27 cellular contexts compared by ENCODE assay signal in the genomic region with DNA sequence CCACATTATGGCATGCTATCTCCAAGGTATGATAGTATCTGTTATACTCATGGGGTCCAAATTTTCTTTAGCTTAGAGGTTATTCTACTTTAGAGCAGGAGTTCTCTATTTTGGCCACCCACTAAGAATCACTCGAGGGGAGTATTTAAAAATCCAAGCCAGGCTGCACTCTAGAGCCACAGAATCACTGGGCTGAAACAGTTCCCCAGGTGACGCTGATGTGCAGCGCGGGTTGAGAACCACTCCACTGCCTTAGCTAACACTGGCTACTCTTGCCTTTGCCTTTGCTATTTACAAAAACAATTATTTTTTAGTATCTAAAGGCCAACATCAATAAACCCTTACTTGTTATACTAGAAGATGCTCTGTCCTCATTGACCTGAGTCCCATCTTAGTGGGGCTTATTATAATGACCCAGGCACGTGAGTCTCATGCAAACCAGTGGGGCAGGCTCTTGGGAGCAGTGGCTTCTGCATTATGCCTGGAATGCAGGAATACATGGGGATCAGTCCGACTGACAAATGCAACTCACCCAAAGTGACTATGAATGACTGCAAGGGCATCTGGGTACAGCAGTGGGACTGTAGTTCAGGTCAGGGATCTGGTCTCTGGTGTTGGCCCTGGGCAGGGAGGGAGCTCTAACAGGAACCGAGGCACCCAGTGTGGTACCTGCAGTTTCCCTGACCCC. TPM values are rescaled to one million over a fixed set of nuclear protein-coding genes. Genes with fewer than 3 reads are reported as not detected.
"Had no signal": no experiment of that assay in that cellular context is flagged by ENCODE, and none has a peak within 500 bp of the region (broad histone marks: within the 10 kb centered on the region; RNA-seq: fewer than 3 reads in every experiment).

No MANE protein-coding gene starts in this region.

- DNase-seq: activated CD4-positive, alpha-beta T cell treated with anti-CD3 and anti-CD28 coated beads for 4 hours; activated CD4-positive, alpha-beta T cell treated with anti-CD3 and anti-CD28 coated beads, Interleukin-2, amount 50 U/mL, for 4 hours; activated effector memory CD4-positive, alpha-beta T cell treated with Interleukin-2 at 50 U/mL for 16 hours; activated naive CD4-positive, alpha-beta T cell treated with anti-CD3 and anti-CD28 coated beads for 36 hours; activated naive CD8-positive, alpha-beta T cell treated with anti-CD3 and anti-CD28 coated beads for 36 hours; adrenal gland; aorta; body of pancreas; dorsolateral prefrontal cortex; effector memory CD4-positive, alpha-beta T cell; erythroblast; gastrocnemius medialis; glutamatergic neuron; left colon; ovary; retina; small intestine; stimulated activated CD4-positive, alpha-beta T cell treated with anti-CD3 and anti-CD28 coated beads, Interleukin-4, amount 100 ng/mL, for 24 hours; stimulated activated naive B cell treated with anti-CD40 and anti-IgM and Interleukin-4, amounts not matched to agents 10 μg/mL and 1 μg/mL and 100 μg/mL, for 72 hours had no signal

- H3K27ac ChIP-seq: adrenal gland, body of pancreas, coronary artery, dorsolateral prefrontal cortex, gastrocnemius medialis, ovary, suprapubic skin, tibial nerve, VCaP had no signal

- H3K27ac Mint-ChIP-seq: activated naive CD4-positive, alpha-beta T cell treated with anti-CD3 and anti-CD28 coated beads for 36 hours; activated naive CD8-positive, alpha-beta T cell treated with anti-CD3 and anti-CD28 coated beads for 36 hours; natural killer cell treated with Interleukin-12 subunit alpha and Interleukin-12 subunit beta and Interleukin-15 and Interleukin-18, amount 100 ng/mL, for 72 hours; progenitor cell of endocrine pancreas; stimulated activated naive B cell treated with anti-CD40 and anti-IgM and Interleukin-4, amounts not matched to agents 10 μg/mL and 1 μg/mL and 100 μg/mL, for 72 hours had no signal

- H3K4me3 Mint-ChIP-seq: activated naive CD4-positive, alpha-beta T cell treated with anti-CD3 and anti-CD28 coated beads for 36 hours; activated naive CD8-positive, alpha-beta T cell treated with anti-CD3 and anti-CD28 coated beads for 36 hours; natural killer cell treated with Interleukin-12 subunit alpha and Interleukin-12 subunit beta and Interleukin-15 and Interleukin-18, amount 100 ng/mL, for 72 hours; stimulated activated naive B cell treated with anti-CD40 and anti-IgM and Interleukin-4, amounts not matched to agents 10 μg/mL and 1 μg/mL and 100 μg/mL, for 72 hours had no signal

- H3K27me3 ChIP-seq: adrenal gland, body of pancreas, dorsolateral prefrontal cortex, gastrocnemius medialis, ovary, suprapubic skin, tibial nerve had no signal

- H3K4me3 ChIP-seq: adrenal gland, body of pancreas, coronary artery, dorsolateral prefrontal cortex, gastrocnemius medialis, ovary, suprapubic skin, tibial nerve had no signal

- H3K9me3 ChIP-seq: adrenal gland, body of pancreas, gastrocnemius medialis, ovary, suprapubic skin, tibial nerve had no signal

- H3K4me1 Mint-ChIP-seq: activated naive CD8-positive, alpha-beta T cell treated with anti-CD3 and anti-CD28 coated beads for 36 hours had no signal

- H3K9me3 Mint-ChIP-seq: activated naive CD4-positive, alpha-beta T cell treated with anti-CD3 and anti-CD28 coated beads for 36 hours; activated naive CD8-positive, alpha-beta T cell treated with anti-CD3 and anti-CD28 coated beads for 36 hours; natural killer cell treated with Interleukin-12 subunit alpha and Interleukin-12 subunit beta and Interleukin-15 and Interleukin-18, amount 100 ng/mL, for 72 hours; stimulated activated naive B cell treated with anti-CD40 and anti-IgM and Interleukin-4, amounts not matched to agents 10 μg/mL and 1 μg/mL and 100 μg/mL, for 72 hours had no signal

- H3K36me3 Mint-ChIP-seq: activated naive CD8-positive, alpha-beta T cell treated with anti-CD3 and anti-CD28 coated beads for 36 hours; natural killer cell treated with Interleukin-12 subunit alpha and Interleukin-12 subunit beta and Interleukin-15 and Interleukin-18, amount 100 ng/mL, for 72 hours; stimulated activated naive B cell treated with anti-CD40 and anti-IgM and Interleukin-4, amounts not matched to agents 10 μg/mL and 1 μg/mL and 100 μg/mL, for 72 hours had no signal

- H3K4me1 ChIP-seq: adrenal gland, body of pancreas, gastrocnemius medialis, suprapubic skin, tibial nerve had no signal

- H3K27me3 Mint-ChIP-seq: activated naive CD8-positive, alpha-beta T cell treated with anti-CD3 and anti-CD28 coated beads for 36 hours; progenitor cell of endocrine pancreas had no signal

- ATAC-seq: body of pancreas; gastrocnemius medialis; left colon; sciatic nerve; stimulated activated naive B cell treated with anti-CD40 and anti-IgM and Interleukin-4, amounts not matched to agents 10 μg/mL and 1 μg/mL and 100 μg/mL, for 72 hours had no signal

- H3K36me3 ChIP-seq: adrenal gland, gastrocnemius medialis, ovary, suprapubic skin, tibial nerve had no signal

RNA-seq across cellular contexts. Expression of gene CGNL1, which starts 21.7 kb away (rescaled TPM):
- total RNA-seq: activated naive CD4-positive, alpha-beta T cell treated with anti-CD3 and anti-CD28 coated beads for 36 hours; activated naive CD8-positive, alpha-beta T cell treated with anti-CD3 and anti-CD28 coated beads for 36 hours; natural killer cell treated with Interleukin-12 subunit alpha and Interleukin-12 subunit beta and Interleukin-15 and Interleukin-18, amount 100 ng/mL, for 72 hours; T-helper 1 cell treated with Interleukin-12 subunit alpha and Interleukin-12 subunit beta and Interleukin-4 antibody, amounts not matched to agents 30 ng/mL and 1 ng/mL, for 36 hours had no signal
